Comparison of ENCODE assay signal across 17 cellular contexts in the genomic region with DNA sequence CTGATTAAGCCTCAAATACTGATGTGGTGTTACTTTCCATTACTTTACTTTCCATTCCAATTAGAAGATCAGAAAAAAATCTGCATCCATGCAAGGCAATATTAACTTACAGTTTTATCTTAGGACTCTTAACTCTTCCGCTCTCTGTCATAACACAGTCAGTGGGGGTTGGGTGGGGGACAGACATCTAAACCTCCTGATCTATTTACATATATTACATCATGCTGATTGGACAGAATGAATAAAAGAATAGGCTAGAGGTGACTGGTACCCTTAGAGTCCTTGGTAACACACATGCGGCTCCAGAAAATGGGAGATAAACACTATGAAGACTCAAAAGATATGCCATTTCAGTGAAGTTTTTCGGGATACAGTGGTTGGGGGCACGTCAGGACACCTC. TPM values are rescaled to one million over a fixed set of nuclear protein-coding genes. Genes with fewer than 3 reads are reported as not detected.
DNase-seq lines count a peak whose midpoint lies in the region; ATAC-seq and TF ChIP-seq lines count a peak whose summit lies in the region.
"Had no signal": no experiment of that assay in that cellular context is flagged by ENCODE, and none has a peak within 500 bp of the region (broad histone marks: within the 10 kb centered on the region; RNA-seq: fewer than 3 reads in every experiment).

No MANE protein-coding gene starts in this region.

- H3K27me3 Mint-ChIP-seq in T-helper 17 cell: no peaks in the 10 kb centered on the region
- no peaks in the 10 kb centered on the region for H3K27me3 Mint-ChIP-seq in activated naive CD4-positive, alpha-beta T cell treated with anti-CD3 and anti-CD28 coated beads for 36 hours (ENCODE audit: low read depth)

- peaks cover 51% of the 10 kb centered on the region for H3K4me1 Mint-ChIP-seq in T-helper 17 cell
- H3K4me1 Mint-ChIP-seq in activated naive CD4-positive, alpha-beta T cell treated with anti-CD3 and anti-CD28 coated beads for 36 hours (ENCODE audit: low read depth): peaks cover 57% of the 10 kb centered on the region

- H3K79me1 ChIP-seq in IMR-90 (ENCODE audit: low read depth in 1 of 2, low read length in 2 of 2): peaks cover 35 to 66% of the 10 kb centered on the region in 2 experiments
- H3K79me1 ChIP-seq in mesenchymal stem cell (replicated peaks; ENCODE audit: low read length, poor library complexity, severe bottlenecking): peaks cover 23% of the 10 kb centered on the region

- ATAC-seq in IMR-90 (ENCODE audit: low read depth): no peak
- no peak for ATAC-seq in T-helper 17 cell
- ATAC-seq in psoas muscle: peak in 3 of 4 donors; percentile 54 to 68 (median 66)
- ATAC-seq in HG03439 (IDR thresholded peaks at IDR 0.05; ENCODE audit: unreplicated experiment): no peak

- H3K56ac ChIP-seq in IMR-90 (ENCODE audit: extremely low read depth, insufficient read depth, low read length): no peak overlapping the region

- H3K18ac ChIP-seq in IMR-90 (ENCODE audit: low read depth, low read length) (0 out of 2 replicates have a peak overlapping the region, but pooled peaks have one; percentile 18), mesenchymal stem cell (ENCODE audit: low read depth in 1 of 2, low read length in 2 of 2) (no peak overlapping the region)

- H2BK120ac ChIP-seq in IMR-90 (ENCODE audit: low read depth, low read length) (no peak overlapping the region), mesenchymal stem cell (ENCODE audit: low read depth, low read length) (no peak overlapping the region)

- peak overlapping the region; percentile 35; the same call in 1 of the 2 replicates for H4K91ac ChIP-seq in IMR-90 (ENCODE audit: insufficient read depth, low read depth, low read length)
- no peak overlapping the region for H4K91ac ChIP-seq in mesenchymal stem cell (ENCODE audit: low read length)

- no peak overlapping the region for H2AK9ac ChIP-seq in IMR-90 (replicated peaks; ENCODE audit: low read depth, low read length, poor library complexity)

- H2AK5ac ChIP-seq in IMR-90 (ENCODE audit: low read depth, low read length): no peak overlapping the region
- H2AK5ac ChIP-seq in mesenchymal stem cell (ENCODE audit: low read length, severe bottlenecking): no peak overlapping the region

- H2BK5ac ChIP-seq in IMR-90 (ENCODE audit: low read depth, low read length, poor library complexity, severe bottlenecking): no peak overlapping the region
- H2BK5ac ChIP-seq in mesenchymal stem cell (ENCODE audit: low read depth, low read length, poor library complexity, severe bottlenecking): no peak overlapping the region

- TF ChIP-seq CTCF in IMR-90 (conservative IDR thresholded peaks at IDR 0.05; ENCODE audit: low read depth, low read length): no peak
- no peak for TF ChIP-seq CTCF in dorsolateral prefrontal cortex (IDR thresholded peaks at IDR 0.05 in 54 of 56, conservative IDR thresholded peaks at IDR 0.05 in 2 of 56; ENCODE audit: low read depth in 1 of 56, partially characterized antibody in 56 of 56)
- TF ChIP-seq CTCF in psoas muscle (IDR thresholded peaks at IDR 0.05): no peak

- WGBS in IMR-90 (ENCODE audit: extremely low coverage in 2 of 2, insufficient read length in 1 of 2), 2 experiments: no CpG with 5 or more reads among the region's 4 CpGs
- 79 to 93% (median 88%) methylated on average over 4 of the region's 4 CpGs for WGBS in psoas muscle, 3 donors
- WGBS in mesenchymal stem cell: 91% methylated on average over 3 of the region's 4 CpGs

- H3K36me3 ChIP-seq in IMR-90 (ENCODE audit: control insufficient read depth, insufficient read depth, low read length) (0 out of 2 replicates have a peak, but pooled peaks cover 1% of the 10 kb centered on the region), psoas muscle (ENCODE audit: insufficient read depth in 1 of 2, low read depth in 1 of 2) (peaks cover 0 to 11% of the 10 kb centered on the region in 2 donors), mesenchymal stem cell (ENCODE audit: control insufficient read depth in 1 of 2, insufficient read depth in 2 of 2, low read depth in 1 of 2, low read length in 2 of 2) (peaks cover 2 to 6% of the 10 kb centered on the region in 2 experiments)

- H4K20me1 ChIP-seq in IMR-90 (ENCODE audit: insufficient read depth, low read length): no peaks in the 10 kb centered on the region; the same call in 1 of the 2 replicates

- BruUV-seq in IMR-90 (replicated peaks; lab: Mats Ljungman, UMichigan): no TSS peak

- H4K5ac ChIP-seq in IMR-90 (ENCODE audit: low read depth, low read length): no peak overlapping the region

- H3K4me2 ChIP-seq in IMR-90 (ENCODE audit: low read depth, low read length): no peak overlapping the region
- H3K4me2 ChIP-seq in mesenchymal stem cell (ENCODE audit: low read length, poor library complexity, severe bottlenecking): no peak overlapping the region
- H3K4me2 ChIP-seq: PC-9 had no signal

- no peak overlapping the region for H3K4me3 Mint-ChIP-seq in T-helper 17 cell
- H3K4me3 Mint-ChIP-seq in activated naive CD4-positive, alpha-beta T cell treated with anti-CD3 and anti-CD28 coated beads for 36 hours: no peak overlapping the region
- H3K4me3 Mint-ChIP-seq: HFFc6 had no signal

- H2AFZ ChIP-seq in IMR-90 (replicated peaks; ENCODE audit: low read length, poor library complexity): no peak overlapping the region
- no peak overlapping the region for H2AFZ ChIP-seq in mesenchymal stem cell (ENCODE audit: low read depth, low read length)
- H2AFZ ChIP-seq: PC-9 had no signal

- H4K8ac ChIP-seq in IMR-90 (ENCODE audit: low read depth in 2 of 2, low read length in 2 of 2) (no peak overlapping the region), mesenchymal stem cell (ENCODE audit: low read length) (no peak overlapping the region)

- H3K9ac ChIP-seq in IMR-90 (ENCODE audit: low read depth, low read length) (no peak overlapping the region), mesenchymal stem cell (ENCODE audit: low read length) (no peak overlapping the region)

- POLR2A ChIA-PET in IMR-90 (lab: Charles Lee; ENCODE audit: unreplicated experiment): no interaction called here

- intact Hi-C loops in IMR-90 (cut with micrococcal nuclease): no loop called here
- intact Hi-C loops in dorsolateral prefrontal cortex (cut with DNase I): no loop called here
- intact Hi-C loops in psoas muscle (cut with DNase I): loop anchor here in 1 of 2 donors (10.0 kb wide), 1 partner anchor 197 kb away; no protein-coding TSS in a partner anchor
- intact Hi-C loops in activated naive CD4-positive, alpha-beta T cell treated with anti-CD3 and anti-CD28 coated beads for 36 hours (cut with micrococcal nuclease): no loop called here

- H3K23ac ChIP-seq in IMR-90 (ENCODE audit: low read depth, low read length): no peak overlapping the region
- no peak overlapping the region for H3K23ac ChIP-seq in mesenchymal stem cell (ENCODE audit: low read length in 2 of 2)

- H3K4ac ChIP-seq in IMR-90 (ENCODE audit: low read depth, low read length) (no peak overlapping the region), mesenchymal stem cell (ENCODE audit: low read depth in 1 of 2, low read length in 2 of 2) (no peak overlapping the region)

- H3K14ac ChIP-seq in IMR-90 (replicated peaks; ENCODE audit: low read depth, low read length) (no peak overlapping the region), mesenchymal stem cell (ENCODE audit: low read length in 2 of 2) (no peak overlapping the region)

- H2BK15ac ChIP-seq in IMR-90 (ENCODE audit: low read depth, low read length) (no peak overlapping the region), mesenchymal stem cell (ENCODE audit: low read depth, poor library complexity, severe bottlenecking) (no peak overlapping the region)

- CTCF ChIA-PET in IMR-90 (lab: Yijun Ruan, JAX): no interaction called here
- CTCF ChIA-PET in activated naive CD4-positive, alpha-beta T cell treated with anti-CD3 and anti-CD28 coated beads for 36 hours (lab: Charles Lee): no interaction called here

- H3K9me3 Mint-ChIP-seq in activated naive CD4-positive, alpha-beta T cell treated with anti-CD3 and anti-CD28 coated beads for 36 hours: no peaks in the 10 kb centered on the region
- H3K9me3 Mint-ChIP-seq: HFFc6 had no signal

- H3K27ac ChIP-seq in IMR-90 (ENCODE audit: insufficient read depth, low read length): no peak overlapping the region
- peak overlapping the region in 50 of 59 donors; percentile 4 to 80 (median 64) for H3K27ac ChIP-seq in dorsolateral prefrontal cortex
- no peak overlapping the region for H3K27ac ChIP-seq in psoas muscle
- H3K27ac ChIP-seq in mesenchymal stem cell (ENCODE audit: low read length, poor library complexity, severe bottlenecking): no peak overlapping the region
- H3K27ac ChIP-seq: PC-9 had no signal

- H3K4me3 ChIP-seq in IMR-90 (ENCODE audit: insufficient read depth, low read depth, low read length) (no peak overlapping the region), dorsolateral prefrontal cortex (peak overlapping the region in 3 of 59 donors; percentile 15 to 21 (median 20)), psoas muscle (no peak overlapping the region), mesenchymal stem cell (ENCODE audit: insufficient read depth in 1 of 2, low read depth in 1 of 2, low read length in 2 of 2) (no peak overlapping the region)
- H3K4me3 ChIP-seq: PC-9 had no signal

- no peaks in the 10 kb centered on the region for H3K36me3 Mint-ChIP-seq in T-helper 17 cell (ENCODE audit: low read depth)
- H3K36me3 Mint-ChIP-seq in activated naive CD4-positive, alpha-beta T cell treated with anti-CD3 and anti-CD28 coated beads for 36 hours (ENCODE audit: low read depth): peaks cover 5% of the 10 kb centered on the region

- in situ Hi-C loops in IMR-90 (cut with MboI; ENCODE audit: low sequenced_read_pairs): no loop called here

- H3K9me1 ChIP-seq in IMR-90 (ENCODE audit: insufficient read depth, low read length): peaks cover 13% of the 10 kb centered on the region

- peak overlapping the region; percentile 17 for H3K27ac Mint-ChIP-seq in T-helper 17 cell
- no peak overlapping the region for H3K27ac Mint-ChIP-seq in activated naive CD4-positive, alpha-beta T cell treated with anti-CD3 and anti-CD28 coated beads for 36 hours
- H3K27ac Mint-ChIP-seq: HFFc6 had no signal

- H2BK20ac ChIP-seq in IMR-90 (ENCODE audit: low read depth, low read length): no peak overlapping the region

- no peaks in the 10 kb centered on the region for H3K9me3 ChIP-seq in IMR-90 (ENCODE audit: control insufficient read depth, insufficient read depth, low read length)
- H3K9me3 ChIP-seq in T-helper 17 cell (ENCODE audit: control insufficient read depth, low read length, poor library complexity, severe bottlenecking): no peaks in the 10 kb centered on the region
- no peaks in the 10 kb centered on the region for H3K9me3 ChIP-seq in psoas muscle
- no peaks in the 10 kb centered on the region for H3K9me3 ChIP-seq in mesenchymal stem cell (ENCODE audit: control insufficient read depth, low read length)

- no peak overlapping the region for H2BK12ac ChIP-seq in mesenchymal stem cell (ENCODE audit: low read length in 2 of 2)

- H3K27me3 ChIP-seq in IMR-90 (ENCODE audit: control insufficient read depth, insufficient read depth, low read length) (no peaks in the 10 kb centered on the region), dorsolateral prefrontal cortex (no peaks in the 10 kb centered on the region), psoas muscle (ENCODE audit: insufficient read depth in 3 of 3, low read length in 2 of 3) (no peaks in the 10 kb centered on the region), mesenchymal stem cell (ENCODE audit: control insufficient read depth in 1 of 2, insufficient read depth in 1 of 2, low read length in 2 of 2) (no peaks in the 10 kb centered on the region)

- dilution Hi-C loops in IMR-90 (cut with HindIII; ENCODE audit: low sequenced_read_pairs, unreplicated experiment): no loop called here

- TF ChIP-seq RAD21 in IMR-90 (IDR thresholded peaks at IDR 0.05; ENCODE audit: low read length): no peak

- DNase-seq in IMR-90 (no peak), T-helper 17 cell (no peak), dorsolateral prefrontal cortex (no peak), psoas muscle (no peak), mesenchymal stem cell (no peak)
- DNase-seq in activated naive CD4-positive, alpha-beta T cell treated with anti-CD3 and anti-CD28 coated beads for 36 hours: no peak
- DNase-seq: ACHN, C1 segment of cervical spinal cord, DMS79, HFFc6, Karpas-422, NCI-H1048, NCI-H1436, NCI-H1930, NCI-H524 treated with DMSO at 0.1 percent for 48 hours, PC-9 had no signal

- TF ChIP-seq POLR2A in IMR-90 (IDR thresholded peaks at IDR 0.05; ENCODE audit: low read depth, low read length): no peak

- H3K4me1 ChIP-seq in IMR-90 (ENCODE audit: control insufficient read depth, insufficient read depth, low read length) (peaks cover 20% of the 10 kb centered on the region), psoas muscle (peaks cover 35% of the 10 kb centered on the region), mesenchymal stem cell (ENCODE audit: control insufficient read depth, insufficient read depth, low read depth, low read length) (peaks cover 6% of the 10 kb centered on the region)

RNA-seq across cellular contexts. Expression of a gene that starts 27.6 kb away (rescaled TPM):
- total RNA-seq in IMR-90 (2012; rRNA removed): 18.8 and 30.3 TPM in 2 replicates
- 5.1 and 5.8 TPM in 2 replicates for polyA plus RNA-seq in IMR-90 (2012; rRNA removed)
- 1.2 and 1.6 TPM in 2 replicates for polyA plus RNA-seq in IMR-90 (2012; cell fraction: cytosol; rRNA removed)
- polyA plus RNA-seq in IMR-90 (2012; cell fraction: nucleus; rRNA removed; ENCODE audit: low replicate concordance): 2.1 and 15.4 TPM in 2 replicates
- total RNA-seq in T-helper 17 cell: 10 to 100 TPM; 60.7 to 68.7 TPM
- total RNA-seq in dorsolateral prefrontal cortex: 100 to 1,000 TPM in 6 of 120 experiments, 10 to 100 TPM in 114; 43.8 to 127 (median 73.9) TPM
- 10 to 100 TPM in 1 of 4 donors, 1 to 10 TPM in 3; 6.9 to 14.1 (median 7.4) TPM for total RNA-seq in psoas muscle
- polyA plus RNA-seq in psoas muscle: 1 to 10 TPM; 1.7 to 3.4 (median 2.0) TPM
- 10 to 100 TPM; 34.5 to 37.3 TPM for total RNA-seq in activated naive CD4-positive, alpha-beta T cell treated with anti-CD3 and anti-CD28 coated beads for 36 hours
- 3.1 TPM for polyA plus RNA-seq in mesenchymal stem cell (2013, experiment 1 of 2)
- 3.1 TPM for polyA plus RNA-seq in mesenchymal stem cell (2013, experiment 2 of 2)

Comparison
In these comparisons a context has a peak if more than half of its experiments do, and no peak if none do; other contexts are left out.
1. ATAC-seq: peak in psoas muscle (3 of 4); none in IMR-90 (single experiment), T-helper 17 cell (single experiment) and HG03439 (single experiment).
2. H3K27ac ChIP-seq: peak in dorsolateral prefrontal cortex (50 of 59); none in IMR-90 (single experiment), psoas muscle (single experiment) and mesenchymal stem cell (single experiment).